8 cellular contexts compared by ENCODE assay signal in genomic region chr18:62186656-62187542, GRCh38.
DNase-seq lines count a peak whose midpoint lies in the region; ATAC-seq lines count a peak whose summit lies in the region.

PIGN (minus strand) TSS chr18:62187056; CDS start chr18:62161353, 25,703 bp downstream.
RELCH (plus strand) TSS chr18:62187255; CDS start chr18:62187506, 251 bp downstream.

- H3K9ac ChIP-seq in BLaER1 treated with 17β-estradiol and CSF1 and Interleukin-3, amounts not matched to agents 10 nM and 100 nM = peak within 1 kb of the TSS; percentile 86 to 95 (median 91)

- peaks cover 18 to 56% (median 47%) of the 10 kb centered on the region in 10 experiments for H3K4me1 ChIP-seq in BLaER1 treated with 17β-estradiol and CSF1 and Interleukin-3, amounts not matched to agents 10 nM and 100 nM

- H3K27me3 ChIP-seq in BLaER1 treated with 17β-estradiol and CSF1 and Interleukin-3, amounts not matched to agents 10 nM and 100 nM = no peaks in the 10 kb centered on the region

- H4K20me1 ChIP-seq in BLaER1 treated with 17β-estradiol and CSF1 and Interleukin-3, amounts not matched to agents 10 nM and 100 nM = peaks cover 20 to 58% (median 38%) of the 10 kb centered on the region in 11 experiments; a peak in 20 of 22 replicates

- ATAC-seq in GM19351 (IDR thresholded peaks at IDR 0.05; ENCODE audit: unreplicated experiment) = peak; percentile 87
- peak; percentile 89 for ATAC-seq in HG03521 (IDR thresholded peaks at IDR 0.05; ENCODE audit: unreplicated experiment)

- DNase-seq in NCI-H748 (lab: John Stamatoyannopoulos, UW; ENCODE audit: unreplicated experiment) (peak; percentile 99), dedifferentiated amniotic fluid mesenchymal stem cell (ENCODE audit: extremely low spot score) (peak; percentile 100), left kidney (ENCODE audit: low read depth, low spot score) (peak; percentile 100)
- DNase-seq in activated CD4-positive, alpha-beta T cell treated with anti-CD3 and anti-CD28 coated beads, Interleukin-2, amount 50 U/mL, for 1 hour = peak; percentile 92
- peak; percentile 89 to 92 for DNase-seq in stimulated activated CD4-positive, alpha-beta T cell treated with anti-CD3 and anti-CD28 coated beads, Interleukin-2, amount 100 ng/mL, for 24 hours

- peak within 1 kb of the TSS; percentile 87 to 100 (median 98) for H3K4me3 ChIP-seq in BLaER1 treated with 17β-estradiol and CSF1 and Interleukin-3, amounts not matched to agents 10 nM and 100 nM

- peak within 1 kb of the TSS; percentile 82 to 100 (median 92) for H3K4me2 ChIP-seq in BLaER1 treated with 17β-estradiol and CSF1 and Interleukin-3, amounts not matched to agents 10 nM and 100 nM

- peak within 1 kb of the TSS; percentile 64 to 88 (median 87) for H3K27ac ChIP-seq in BLaER1 treated with 17β-estradiol and CSF1 and Interleukin-3, amounts not matched to agents 10 nM and 100 nM

- peaks cover under 1 to 24% (median 17%) of the 10 kb centered on the region in 11 experiments; a peak in 18 of 22 replicates for H3K36me3 ChIP-seq in BLaER1 treated with 17β-estradiol and CSF1 and Interleukin-3, amounts not matched to agents 10 nM and 100 nM

- H3K9me3 ChIP-seq in BLaER1 treated with 17β-estradiol and CSF1 and Interleukin-3, amounts not matched to agents 10 nM and 100 nM (replicated peaks in 1 of 11) = peaks cover 7 to 26% (median 13%) of the 10 kb centered on the region in 11 experiments

Comparison
In these comparisons a context has a peak if more than half of its experiments do, and no peak if none do; other contexts are left out.
1. Peak in every context shown above with its lines: DNase-seq, ATAC-seq, H3K4me3 ChIP-seq and H3K27ac ChIP-seq.